15 cellular contexts compared by ENCODE assay signal in genomic region chr1:216904457-216904856, GRCh38.
DNase-seq lines count a peak whose midpoint lies in the region; ATAC-seq and TF ChIP-seq lines count a peak whose summit lies in the region.
"Had no signal": no experiment of that assay in that cellular context is flagged by ENCODE, and none has a peak within 500 bp of the region (broad histone marks: within the 10 kb centered on the region; RNA-seq: fewer than 3 reads in every experiment).

No MANE protein-coding gene starts in this region.

- no peaks in the 10 kb centered on the region for H3F3A ChIP-seq in GM23338 (replicated peaks; ENCODE audit: low read depth)

- TF ChIP-seq CTCF in GM23338 (conservative IDR thresholded peaks at IDR 0.05; ENCODE audit: low read depth in 2 of 2), result no peak
- TF ChIP-seq CTCF in VCaP (conservative IDR thresholded peaks at IDR 0.05), result no peak
- TF ChIP-seq CTCF in glutamatergic neuron (IDR thresholded peaks at IDR 0.05; ENCODE audit: partially characterized antibody, unreplicated experiment), result no peak

- DNase-seq in GM23338 (ENCODE audit: low spot score) (no peak), glutamatergic neuron (no peak), A172 (ENCODE audit: low spot score) (no peak), NCI-H524 treated with DMSO at 0.1 percent for 48 hours (lab: John Stamatoyannopoulos, UW) (no peak)
- DNase-seq: COR-L47, NCI-H1417, NCI-H2029, NCI-H510A, SJCRH30 had no signal

- no peaks in the 10 kb centered on the region for H3K4me1 ChIP-seq in GM23338 (ENCODE audit: insufficient read depth)
- H3K4me1 ChIP-seq in mesodermal cell (ENCODE audit: control insufficient read depth, insufficient read depth, low read length, poor library complexity, severe bottlenecking), result peaks cover 32% of the 10 kb centered on the region
- H3K4me1 ChIP-seq: SJCRH30 had no signal

- ATAC-seq in GM23338 (no peak), GM18907 (IDR thresholded peaks at IDR 0.05; ENCODE audit: unreplicated experiment) (no peak), GM21529 (IDR thresholded peaks at IDR 0.05; ENCODE audit: unreplicated experiment) (no peak)

- no peaks in the 10 kb centered on the region for H3K79me2 ChIP-seq in GM23338 (replicated peaks; ENCODE audit: insufficient read depth)

- H3K27me3 Mint-ChIP-seq in GM23338 (ENCODE audit: insufficient read depth, low read depth, poor library complexity) (peaks cover 2% of the 10 kb centered on the region), glutamatergic neuron (ENCODE audit: unreplicated experiment) (peaks cover 4% of the 10 kb centered on the region)

- H4K20me1 ChIP-seq in GM23338 (replicated peaks; ENCODE audit: insufficient read depth), result no peaks in the 10 kb centered on the region

- no peak overlapping the region for H3K4me3 ChIP-seq in GM23338
- no peak overlapping the region for H3K4me3 ChIP-seq in mesodermal cell (ENCODE audit: extremely low read depth, insufficient read depth, low read length, poor library complexity, severe bottlenecking)
- H3K4me3 ChIP-seq: SJCRH30 had no signal

- H3K4me3 Mint-ChIP-seq in GM23338 (no peak overlapping the region), glutamatergic neuron (ENCODE audit: unreplicated experiment) (no peak overlapping the region)
- H3K4me3 Mint-ChIP-seq: CD14-positive monocyte, IgD-negative memory B cell had no signal

- H3K27me3 ChIP-seq in GM23338 (ENCODE audit: insufficient read depth), result no peaks in the 10 kb centered on the region
- H3K27me3 ChIP-seq: SJCRH30 had no signal

- H3K36me3 ChIP-seq in GM23338 (ENCODE audit: insufficient read depth), result no peaks in the 10 kb centered on the region
- H3K36me3 ChIP-seq in mesodermal cell (ENCODE audit: control insufficient read depth, insufficient read depth, low read length), result no peaks in the 10 kb centered on the region
- H3K36me3 ChIP-seq: SJCRH30 had no signal

- H3K9me3 Mint-ChIP-seq in GM23338 (no peaks in the 10 kb centered on the region), glutamatergic neuron (ENCODE audit: unreplicated experiment) (peaks cover 8% of the 10 kb centered on the region)

- H3K36me3 Mint-ChIP-seq in GM23338 (ENCODE audit: low read depth) (no peaks in the 10 kb centered on the region), glutamatergic neuron (ENCODE audit: unreplicated experiment) (no peaks in the 10 kb centered on the region)
- H3K36me3 Mint-ChIP-seq: CD14-positive monocyte, IgD-negative memory B cell had no signal

- no peaks in the 10 kb centered on the region for H3K9me2 ChIP-seq in GM23338 (ENCODE audit: insufficient read depth)

- H3K27ac Mint-ChIP-seq in GM23338 (no peak overlapping the region), glutamatergic neuron (ENCODE audit: unreplicated experiment) (peak overlapping the region; percentile 23)
- H3K27ac Mint-ChIP-seq: CD14-positive monocyte, IgD-negative memory B cell had no signal

- H3K27ac ChIP-seq in GM23338 (ENCODE audit: low read depth) (no peak overlapping the region), VCaP (peak overlapping the region; percentile 76), mesodermal cell (ENCODE audit: low read depth, low read length, severe bottlenecking) (peak overlapping the region; percentile 55)
- H3K27ac ChIP-seq: SJCRH30 had no signal

- peaks cover 7% of the 10 kb centered on the region for H3K4me1 Mint-ChIP-seq in GM23338
- peaks cover 36% of the 10 kb centered on the region for H3K4me1 Mint-ChIP-seq in glutamatergic neuron (ENCODE audit: low read depth, unreplicated experiment)
- H3K4me1 Mint-ChIP-seq: CD14-positive monocyte, IgD-negative memory B cell had no signal

- H3K4me2 ChIP-seq in GM23338, result no peak overlapping the region

- peak overlapping the region; percentile 5 for H2AFZ ChIP-seq in GM23338

- H3K9me3 ChIP-seq in mesodermal cell (ENCODE audit: control insufficient read depth, low read length), result no peaks in the 10 kb centered on the region
- H3K9me3 ChIP-seq: SJCRH30 had no signal

- whole genome bisulfite sequencing in mesodermal cell (ENCODE audit: insufficient coverage in 2 of 2), 2 experiments, result 65 to 70% methylated on average over 3 to 7 of the region's 7 CpGs

TF ChIP-seq in GM23338, 12 proteins besides CTCF, POLR2A, EP300 and RAD21 (continues in another document):
- TF ChIP-seq, protein P1, sequence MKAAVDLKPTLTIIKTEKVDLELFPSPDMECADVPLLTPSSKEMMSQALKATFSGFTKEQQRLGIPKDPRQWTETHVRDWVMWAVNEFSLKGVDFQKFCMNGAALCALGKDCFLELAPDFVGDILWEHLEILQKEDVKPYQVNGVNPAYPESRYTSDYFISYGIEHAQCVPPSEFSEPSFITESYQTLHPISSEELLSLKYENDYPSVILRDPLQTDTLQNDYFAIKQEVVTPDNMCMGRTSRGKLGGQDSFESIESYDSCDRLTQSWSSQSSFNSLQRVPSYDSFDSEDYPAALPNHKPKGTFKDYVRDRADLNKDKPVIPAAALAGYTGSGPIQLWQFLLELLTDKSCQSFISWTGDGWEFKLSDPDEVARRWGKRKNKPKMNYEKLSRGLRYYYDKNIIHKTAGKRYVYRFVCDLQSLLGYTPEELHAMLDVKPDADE (IDR thresholded peaks at IDR 0.05), result no peak
- TF ChIP-seq POLR2AphosphoS5 (IDR thresholded peaks at IDR 0.05; ENCODE audit: low read depth) (no peak), EZH2phosphoT487 (IDR thresholded peaks at IDR 0.05; ENCODE audit: unreplicated experiment) (no peak), EZH2 (IDR thresholded peaks at IDR 0.05; ENCODE audit: low read depth, unreplicated experiment) (no peak), STAT1 (IDR thresholded peaks at IDR 0.05; ENCODE audit: unreplicated experiment) (no peak), ZNF331 (CRISPR knock-in tag; IDR thresholded peaks at IDR 0.05; ENCODE audit: low read depth) (no peak), NANOG (IDR thresholded peaks at IDR 0.05; ENCODE audit: borderline replicate concordance) (no peak), REST (IDR thresholded peaks at IDR 0.05; ENCODE audit: unreplicated experiment) (no peak), CREB1 (CRISPR knock-in tag; IDR thresholded peaks at IDR 0.05; ENCODE audit: low read depth) (no peak), ZNF114 (CRISPR knock-in tag; IDR thresholded peaks at IDR 0.05) (no peak), JUNB (IDR thresholded peaks at IDR 0.05; ENCODE audit: unreplicated experiment) (no peak)
